28 cellular contexts compared by ENCODE assay signal in genomic region chr4:134610956-134611355, GRCh38.
DNase-seq lines count a peak whose midpoint lies in the region; ATAC-seq, FAIRE-seq and TF ChIP-seq lines count a peak whose summit lies in the region.
"Had no signal": no experiment of that assay in that cellular context is flagged by ENCODE, and none has a peak within 500 bp of the region (broad histone marks: within the 10 kb centered on the region; RNA-seq: fewer than 3 reads in every experiment).

No MANE protein-coding gene starts in this region.

- no peak overlapping the region for H3K4ac ChIP-seq in H1 (replicated peaks; ENCODE audit: insufficient read length, low read depth, low read length)
- H3K4ac ChIP-seq in trophoblast cell (ENCODE audit: low read depth, low read length), result no peak overlapping the region

- 100% methylated on average over 1 of the region's 1 CpG; no CpG with 5 or more reads in 1 of the 2 experiments for WGBS in H1 (ENCODE audit: extremely low coverage in 1 of 2, insufficient coverage in 1 of 2, insufficient read length in 1 of 2, insufficient replicate concordance in 2 of 2, low coverage in 1 of 2, low lambda C conversion rate in 2 of 2, missing lambda C conversion rate in 1 of 2), 2 experiments
- WGBS in trophoblast cell (ENCODE audit: extremely low coverage, insufficient coverage, insufficient read length), result no CpG with 5 or more reads among the region's 1 CpG

- H3K4me3 ChIP-seq in Karpas-422 (ENCODE audit: low read length) (no peak overlapping the region), H1 (ENCODE audit: extremely low read depth in 1 of 4, insufficient read depth in 2 of 4, low read depth in 3 of 4, low read length in 4 of 4) (no peak overlapping the region), trophoblast cell (ENCODE audit: low read depth, low read length) (no peak overlapping the region)
- H3K4me3 ChIP-seq: A549, BLaER1, GM12878 had no signal

- no peak for TF ChIP-seq RAD21 in H1 (IDR thresholded peaks at IDR 0.05 in 1 of 2, conservative IDR thresholded peaks at IDR 0.05 in 1 of 2; ENCODE audit: low read depth in 2 of 2, low read length in 2 of 2)

- H4K20me1 ChIP-seq in Karpas-422 (ENCODE audit: insufficient read depth, low read depth, low read length) (no peaks in the 10 kb centered on the region), H1 (replicated peaks in 1 of 2; ENCODE audit: control insufficient read depth in 1 of 2, insufficient read depth in 2 of 2, low read length in 2 of 2) (no peaks in the 10 kb centered on the region)
- H4K20me1 ChIP-seq: BLaER1 had no signal

- peak overlapping the region; percentile 74; the same call in 1 of the 2 replicates for H2AFZ ChIP-seq in Karpas-422 (ENCODE audit: low read length)
- H2AFZ ChIP-seq in H1 (ENCODE audit: low read length), result 0 out of 2 replicates have a peak overlapping the region, but pooled peaks have one; percentile 81
- no peak overlapping the region for H2AFZ ChIP-seq in trophoblast cell (ENCODE audit: insufficient read depth, low read length, poor library complexity)

- H3K23ac ChIP-seq in H1 (ENCODE audit: insufficient read length), result no peak overlapping the region
- no peak overlapping the region for H3K23ac ChIP-seq in trophoblast cell (ENCODE audit: low read length)

- H3K56ac ChIP-seq in H1 (replicated peaks; ENCODE audit: insufficient read length, low read depth, low read length), result no peak overlapping the region

- peak; percentile 56 for ATAC-seq in stimulated activated memory B cell treated with anti-CD40 and anti-IgM and Interleukin-4, amounts not matched to agents 10 μg/mL and 1 μg/mL and 100 μg/mL, for 72 hours
- ATAC-seq in GM19395 (IDR thresholded peaks at IDR 0.05; ENCODE audit: unreplicated experiment), result no peak
- ATAC-seq: A549, GM12878 had no signal

- H4K12ac ChIP-seq in trophoblast cell (ENCODE audit: low read depth, low read length), result no peak overlapping the region

- no peak overlapping the region for H2BK120ac ChIP-seq in H1 (replicated peaks; ENCODE audit: low read depth, low read length)
- H2BK120ac ChIP-seq in trophoblast cell (ENCODE audit: insufficient read depth, low read length, poor library complexity), result no peak overlapping the region

- no peak for TF ChIP-seq CTCF in H1 (IDR thresholded peaks at IDR 0.05; ENCODE audit: control extremely low read depth in 1 of 3, insufficient read depth in 1 of 3, low read depth in 1 of 3, low read length in 3 of 3)

- H3K79me2 ChIP-seq in Karpas-422 (ENCODE audit: low read length) (no peaks in the 10 kb centered on the region), H1 (ENCODE audit: control insufficient read depth in 1 of 2, insufficient read depth in 2 of 2, low read length in 2 of 2) (no peaks in the 10 kb centered on the region), trophoblast cell (ENCODE audit: control insufficient read depth, insufficient read depth, low read length, poor library complexity) (no peaks in the 10 kb centered on the region)

- no peak overlapping the region for H4K5ac ChIP-seq in H1 (ENCODE audit: insufficient read length, low read depth, low read length)

- POLR2A ChIA-PET in H1 (lab: Charles Lee; ENCODE audit: partially characterized antibody), result no interaction called here

- H3K9me3 Mint-ChIP-seq in stimulated activated memory B cell treated with anti-CD40 and anti-IgM and Interleukin-4, amounts not matched to agents 10 μg/mL and 1 μg/mL and 100 μg/mL, for 72 hours, result peaks cover 3% of the 10 kb centered on the region
- no peaks in the 10 kb centered on the region for H3K9me3 Mint-ChIP-seq in activated CD4-positive, alpha-beta T cell treated with anti-CD3 and anti-CD28 coated beads, Interleukin-2, amount 10 ng/mL, durations not matched to agents 24 days and 14 days

- H3K9ac ChIP-seq in Karpas-422 (ENCODE audit: low read length) (no peak overlapping the region), H1 (replicated peaks in 1 of 4; ENCODE audit: extremely low read depth in 1 of 4, low read depth in 3 of 4, low read length in 3 of 4) (no peak overlapping the region), trophoblast cell (ENCODE audit: low read length) (no peak overlapping the region)
- H3K9ac ChIP-seq: BLaER1 had no signal

- DNase-seq in Karpas-422 (no peak), H1 (ENCODE audit: low read depth in 1 of 2, low spot score in 2 of 2) (no peak), trophoblast cell (no peak), AG08395 (ENCODE audit: low spot score) (no peak)
- no peak for DNase-seq in activated CD4-positive, alpha-beta T cell treated with anti-CD3 and anti-CD28 coated beads, Interleukin-2, amount 50 U/mL, for 1 hour
- DNase-seq in activated CD4-positive, alpha-beta T cell treated with anti-CD3 and anti-CD28 coated beads, Interleukin-2, amount 10 ng/mL, durations not matched to agents 24 days and 14 days, result no peak
- DNase-seq: BE2C; C1 segment of cervical spinal cord; CD4-positive, alpha-beta memory T cell; CD4-positive, CD25-positive, alpha-beta regulatory T cell; CD8-positive, alpha-beta memory T cell; COR-L47; DMS 273 treated with DMSO at 0.1 percent for 48 hours; DMS153; DMS53; DMS79; DND-41; EL; GDM1 had no signal

- intact Hi-C loops in activated CD4-positive, alpha-beta T cell treated with anti-CD3 and anti-CD28 coated beads, Interleukin-2, amount 10 ng/mL, durations not matched to agents 24 days and 14 days (cut with micrococcal nuclease), result no loop called here

- no peak overlapping the region for H3K27ac Mint-ChIP-seq in stimulated activated memory B cell treated with anti-CD40 and anti-IgM and Interleukin-4, amounts not matched to agents 10 μg/mL and 1 μg/mL and 100 μg/mL, for 72 hours
- H3K27ac Mint-ChIP-seq in activated CD4-positive, alpha-beta T cell treated with anti-CD3 and anti-CD28 coated beads, Interleukin-2, amount 10 ng/mL, durations not matched to agents 24 days and 14 days, result no peak overlapping the region
- H3K27ac Mint-ChIP-seq: CD14-positive monocyte; CD4-positive, alpha-beta memory T cell; CD4-positive, CD25-positive, alpha-beta regulatory T cell; CD8-positive, alpha-beta memory T cell had no signal

- H3K27me3 Mint-ChIP-seq in stimulated activated memory B cell treated with anti-CD40 and anti-IgM and Interleukin-4, amounts not matched to agents 10 μg/mL and 1 μg/mL and 100 μg/mL, for 72 hours, result no peaks in the 10 kb centered on the region
- H3K27me3 Mint-ChIP-seq in activated CD4-positive, alpha-beta T cell treated with anti-CD3 and anti-CD28 coated beads, Interleukin-2, amount 10 ng/mL, durations not matched to agents 24 days and 14 days, result no peaks in the 10 kb centered on the region
- H3K27me3 Mint-ChIP-seq: CD4-positive, alpha-beta memory T cell; CD4-positive, CD25-positive, alpha-beta regulatory T cell; CD8-positive, alpha-beta memory T cell had no signal

- H3K18ac ChIP-seq in H1 (ENCODE audit: extremely low read depth, low read length), result no peak overlapping the region
- H3K18ac ChIP-seq in trophoblast cell (ENCODE audit: low read length), result no peak overlapping the region

- H3K27ac ChIP-seq in Karpas-422 (ENCODE audit: low read length) (no peak overlapping the region), H1 (ENCODE audit: low read depth, low read length) (no peak overlapping the region), trophoblast cell (ENCODE audit: low read depth, low read length) (no peak overlapping the region)
- H3K27ac ChIP-seq: 22Rv1, A549, BLaER1 had no signal

- TF ChIP-seq EP300 in H1 (IDR thresholded peaks at IDR 0.05; ENCODE audit: borderline replicate concordance in 1 of 2, low read depth in 2 of 2, low read length in 2 of 2), result no peak

- H3K9me3 ChIP-seq in Karpas-422 (ENCODE audit: low read length) (0 out of 2 replicates have a peak, but pooled peaks cover 5% of the 10 kb centered on the region), H1 (ENCODE audit: insufficient read depth in 2 of 2, low read depth in 1 of 2, low read length in 1 of 2) (no peaks in the 10 kb centered on the region), trophoblast cell (ENCODE audit: insufficient read depth, low read depth, low read length) (no peaks in the 10 kb centered on the region)
- H3K9me3 ChIP-seq: A549, BE2C had no signal

- H2BK20ac ChIP-seq in H1 (ENCODE audit: low read length), result no peak overlapping the region

- H3K4me1 Mint-ChIP-seq in stimulated activated memory B cell treated with anti-CD40 and anti-IgM and Interleukin-4, amounts not matched to agents 10 μg/mL and 1 μg/mL and 100 μg/mL, for 72 hours, result no peaks in the 10 kb centered on the region
- H3K4me1 Mint-ChIP-seq in activated CD4-positive, alpha-beta T cell treated with anti-CD3 and anti-CD28 coated beads, Interleukin-2, amount 10 ng/mL, durations not matched to agents 24 days and 14 days, result no peaks in the 10 kb centered on the region
- H3K4me1 Mint-ChIP-seq: CD14-positive monocyte; CD4-positive, alpha-beta memory T cell; CD4-positive, CD25-positive, alpha-beta regulatory T cell; CD8-positive, alpha-beta memory T cell had no signal

- FAIRE-seq in H1 (lab: Jason Lieb, UNC), result no peak
- FAIRE-seq: A549, GM12878, GM12892, GM18507 had no signal

- no peak overlapping the region for H4K91ac ChIP-seq in H1 (replicated peaks; ENCODE audit: insufficient read length, low read length)
- H4K91ac ChIP-seq in trophoblast cell (ENCODE audit: low read depth, low read length), result no peak overlapping the region

- no peak overlapping the region for H3K4me3 Mint-ChIP-seq in stimulated activated memory B cell treated with anti-CD40 and anti-IgM and Interleukin-4, amounts not matched to agents 10 μg/mL and 1 μg/mL and 100 μg/mL, for 72 hours
- no peak overlapping the region for H3K4me3 Mint-ChIP-seq in activated CD4-positive, alpha-beta T cell treated with anti-CD3 and anti-CD28 coated beads, Interleukin-2, amount 10 ng/mL, durations not matched to agents 24 days and 14 days
- H3K4me3 Mint-ChIP-seq: CD14-positive monocyte; CD4-positive, alpha-beta memory T cell; CD4-positive, CD25-positive, alpha-beta regulatory T cell; CD8-positive, alpha-beta memory T cell had no signal

- no peak overlapping the region for H2BK5ac ChIP-seq in H1 (ENCODE audit: low read depth, low read length)
- no peak overlapping the region for H2BK5ac ChIP-seq in trophoblast cell (ENCODE audit: low read depth, low read length, poor library complexity)

- no peak overlapping the region for H4K8ac ChIP-seq in H1 (ENCODE audit: extremely low read depth, insufficient read depth, low read length)
- H4K8ac ChIP-seq in trophoblast cell (ENCODE audit: low read depth, low read length), result no peak overlapping the region

- CTCF ChIA-PET in H1 (lab: Charles Lee; ENCODE audit: partially characterized antibody), result no interaction called here

- H3K4me2 ChIP-seq in Karpas-422 (ENCODE audit: low read depth, low read length, poor library complexity, severe bottlenecking) (no peak overlapping the region), H1 (ENCODE audit: insufficient read depth in 1 of 2, low read depth in 2 of 2, low read length in 2 of 2) (no peak overlapping the region), trophoblast cell (ENCODE audit: low read length) (no peak overlapping the region)
- H3K4me2 ChIP-seq: A549, BLaER1 had no signal

- H3K14ac ChIP-seq in H1 (ENCODE audit: insufficient read length), result no peak overlapping the region
- no peak overlapping the region for H3K14ac ChIP-seq in trophoblast cell (ENCODE audit: low read length)

- no peaks in the 10 kb centered on the region for H3K36me3 Mint-ChIP-seq in stimulated activated memory B cell treated with anti-CD40 and anti-IgM and Interleukin-4, amounts not matched to agents 10 μg/mL and 1 μg/mL and 100 μg/mL, for 72 hours
- no peaks in the 10 kb centered on the region for H3K36me3 Mint-ChIP-seq in activated CD4-positive, alpha-beta T cell treated with anti-CD3 and anti-CD28 coated beads, Interleukin-2, amount 10 ng/mL, durations not matched to agents 24 days and 14 days (ENCODE audit: low read depth)
- H3K36me3 Mint-ChIP-seq: CD14-positive monocyte; CD4-positive, alpha-beta memory T cell; CD4-positive, CD25-positive, alpha-beta regulatory T cell; CD8-positive, alpha-beta memory T cell had no signal

- H3K36me3 ChIP-seq in Karpas-422 (ENCODE audit: insufficient read depth, low read length) (no peaks in the 10 kb centered on the region; the same call in 1 of the 2 replicates), H1 (ENCODE audit: control insufficient read depth in 2 of 4, insufficient read depth in 4 of 4, low read length in 3 of 4) (no peaks in the 10 kb centered on the region; a peak in 1 of 8 replicates), trophoblast cell (ENCODE audit: control insufficient read depth in 1 of 2, insufficient read depth in 2 of 2, low read length in 2 of 2) (no peaks in the 10 kb centered on the region)
- H3K36me3 ChIP-seq: BE2C, BLaER1 had no signal

- H3K23me2 ChIP-seq in H1 (ENCODE audit: low read depth, low read length), result no peaks in the 10 kb centered on the region

- H3K4me1 ChIP-seq in Karpas-422 (ENCODE audit: low read length) (no peaks in the 10 kb centered on the region), H1 (replicated peaks in 1 of 4; ENCODE audit: control insufficient read depth in 3 of 4, insufficient read depth in 4 of 4, low read length in 3 of 4) (no peaks in the 10 kb centered on the region), trophoblast cell (ENCODE audit: control insufficient read depth in 1 of 2, insufficient read depth in 2 of 2, low read length in 2 of 2) (no peaks in the 10 kb centered on the region)
- H3K4me1 ChIP-seq: A549, BE2C, BLaER1 had no signal

- no peak overlapping the region for H2BK15ac ChIP-seq in H1 (ENCODE audit: low read length)

- no peak overlapping the region for H2BK12ac ChIP-seq in H1 (ENCODE audit: low read depth, low read length)
- peak overlapping the region; percentile 45 for H2BK12ac ChIP-seq in trophoblast cell (ENCODE audit: low read length)

- H3K79me1 ChIP-seq in H1 (ENCODE audit: low read depth, low read length), result no peaks in the 10 kb centered on the region
- no peaks in the 10 kb centered on the region for H3K79me1 ChIP-seq in trophoblast cell (ENCODE audit: low read length)

- no peak for TF ChIP-seq POLR2A in H1 (IDR thresholded peaks at IDR 0.05; ENCODE audit: control extremely low read depth in 1 of 2, low read depth in 2 of 2, low read length in 2 of 2)

- H2AK5ac ChIP-seq in H1 (ENCODE audit: low read depth, low read length), result no peak overlapping the region
- H2AK5ac ChIP-seq in trophoblast cell (ENCODE audit: low read length), result no peak overlapping the region

- H3K27me3 ChIP-seq in Karpas-422 (ENCODE audit: low read length) (no peaks in the 10 kb centered on the region), H1 (replicated peaks in 1 of 4; ENCODE audit: control insufficient read depth in 3 of 4, extremely low read depth in 1 of 4, insufficient read depth in 3 of 4, low read length in 3 of 4) (no peaks in the 10 kb centered on the region), trophoblast cell (ENCODE audit: insufficient read depth, low read length) (no peaks in the 10 kb centered on the region)
- H3K27me3 ChIP-seq: BE2C, BLaER1 had no signal

- H3K9me2 ChIP-seq in Karpas-422 (replicated peaks; ENCODE audit: insufficient read depth, low read length), result no peaks in the 10 kb centered on the region
